ENCODE assay signal across 15 cellular contexts in genomic region chr7:46754135-46754730, GRCh38.
DNase-seq lines count a peak whose midpoint lies in the region; ATAC-seq and TF ChIP-seq lines count a peak whose summit lies in the region.
"Had no signal": no experiment of that assay in that cellular context is flagged by ENCODE, and none has a peak within 500 bp of the region (broad histone marks: within the 10 kb centered on the region; RNA-seq: fewer than 3 reads in every experiment).

No MANE protein-coding gene starts in this region.

- no peaks in the 10 kb centered on the region for H3K27me3 ChIP-seq in Panc1 (ENCODE audit: control insufficient read depth, insufficient read depth, low read length)
- H3K27me3 ChIP-seq: upper lobe of left lung had no signal

- POLR2A ChIA-PET in Panc1 (lab: Charles Lee): interaction anchor here (0.5 kb wide), 1 partner anchor 330 kb away, joined by 3 read pairs; no protein-coding TSS in a partner anchor

- no peaks in the 10 kb centered on the region for H3K4me1 ChIP-seq in Panc1 (ENCODE audit: control insufficient read depth, insufficient read depth, low read length)
- H3K4me1 ChIP-seq: upper lobe of left lung had no signal

- H3K27ac ChIP-seq in Panc1 (ENCODE audit: low read length): no peak overlapping the region
- H3K27ac ChIP-seq: upper lobe of left lung had no signal

- TF ChIP-seq CTCF in Panc1 (IDR thresholded peaks at IDR 0.05): no peak
- no peak for TF ChIP-seq CTCF in epithelial cell of esophagus (IDR thresholded peaks at IDR 0.05; ENCODE audit: insufficient read depth, low read depth, low read length, missing control alignments)

- intact Hi-C loops in Panc1 (cut with micrococcal nuclease; ENCODE audit: unreplicated experiment): no loop called here

- in situ Hi-C loops in Panc1 (cut with HindIII; ENCODE audit: low pct_unique_long_range_greater_than_20kb, low sequenced_read_pairs): no loop called here

- no TSS peak for BruUV-seq in Panc1 (replicated peaks; lab: Mats Ljungman, UMichigan)

- H3K36me3 ChIP-seq in Panc1 (ENCODE audit: control insufficient read depth, insufficient read depth, low read length): no peaks in the 10 kb centered on the region
- H3K36me3 ChIP-seq: upper lobe of left lung had no signal

- peak; percentile 58; the same call in 1 of the 2 replicates for ATAC-seq in Panc1
- ATAC-seq in HG03342 (IDR thresholded peaks at IDR 0.05; ENCODE audit: unreplicated experiment): no peak
- no peak for ATAC-seq in HG03095 (IDR thresholded peaks at IDR 0.05; ENCODE audit: unreplicated experiment)
- ATAC-seq in HG03565 (IDR thresholded peaks at IDR 0.05; ENCODE audit: unreplicated experiment): no peak

- peak; percentile 57 for DNase-seq in AG08395 (ENCODE audit: low spot score)
- DNase-seq in Panc1 (ENCODE audit: low read depth, low spot score): no peak
- DNase-seq in epithelial cell of esophagus (ENCODE audit: low read depth): peak; percentile 91
- peak; percentile 38 for DNase-seq in myocyte (ENCODE audit: low read depth)
- no peak for DNase-seq in cerebellar nuclear complex (lab: John Stamatoyannopoulos, UW)
- DNase-seq: activated CD4-positive, alpha-beta T cell treated with anti-CD3 and anti-CD28 coated beads, Interleukin-2, amount 50 U/mL, for 1 hour; DND-41; NCI-H1092 treated with DMSO at 0.1 percent for 48 hours; NCI-H774; SW 1271; upper lobe of left lung had no signal

- no peak overlapping the region for H3K4me3 ChIP-seq in Panc1 (ENCODE audit: low read depth in 2 of 2, low read length in 2 of 2)
- no peak overlapping the region for H3K4me3 ChIP-seq in epithelial cell of esophagus (ENCODE audit: low read length)
- H3K4me3 ChIP-seq: lung, upper lobe of left lung had no signal

- H3K9me3 ChIP-seq in Panc1 (ENCODE audit: control insufficient read depth, insufficient read depth, low read depth, low read length): no peaks in the 10 kb centered on the region
- H3K9me3 ChIP-seq: upper lobe of left lung had no signal

- CTCF ChIA-PET in Panc1 (lab: Charles Lee): no interaction called here

Comparison
In these comparisons a context has a peak if more than half of its experiments do, and no peak if none do; other contexts are left out.
1. DNase-seq: peak in AG08395 (single experiment), epithelial cell of esophagus (single experiment) and myocyte (single experiment); none in Panc1 (single experiment) and cerebellar nuclear complex (0 of 2).